8 cellular contexts compared by ENCODE assay signal in the genomic region with DNA sequence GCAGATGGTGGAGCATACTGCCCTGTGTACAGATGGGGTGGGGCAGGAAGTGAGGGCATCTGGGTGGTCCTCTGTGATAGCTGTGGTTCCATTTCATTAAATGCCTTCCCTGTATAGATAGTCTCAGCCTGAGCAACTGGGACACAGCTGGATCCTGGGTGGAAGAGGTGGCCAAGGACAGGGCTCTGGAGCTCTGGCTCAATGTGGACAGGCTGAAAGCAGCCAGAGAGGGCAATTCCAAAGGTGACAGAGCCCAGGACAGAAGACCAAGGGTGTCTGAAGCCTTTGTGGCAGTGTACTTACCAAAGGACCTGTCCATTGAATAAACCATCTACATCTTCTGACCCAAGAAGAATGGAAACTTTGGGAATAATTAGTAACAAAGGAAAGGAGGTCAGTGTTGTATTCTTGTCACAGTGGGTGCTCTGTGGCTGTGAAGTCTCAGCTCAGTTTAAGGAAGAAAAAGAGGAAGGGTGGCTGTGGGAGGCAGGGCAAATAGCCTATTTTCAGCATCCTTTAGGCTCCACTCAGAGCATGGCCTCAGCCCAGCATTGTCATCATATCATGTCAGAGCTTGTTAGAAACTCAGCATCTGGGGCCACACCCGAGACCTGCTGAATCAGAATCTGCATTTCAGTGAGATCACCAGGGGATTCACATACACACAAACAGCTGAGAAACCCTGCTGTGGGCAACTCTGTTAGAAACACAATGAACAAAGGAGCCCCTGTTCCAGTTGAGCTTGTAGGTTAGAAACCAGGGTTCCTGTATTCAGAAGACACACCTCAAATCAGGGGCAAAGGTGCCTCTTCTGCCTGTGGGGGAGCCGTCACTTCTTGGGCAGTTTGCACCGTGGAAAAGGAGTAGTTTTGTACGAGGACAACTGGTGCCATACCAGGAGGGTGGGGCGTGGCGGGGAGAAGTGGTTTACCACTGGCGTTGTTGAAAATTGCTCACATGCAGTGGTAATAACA.
DNase-seq lines count a peak whose midpoint lies in the region; ATAC-seq and FAIRE-seq lines count a peak whose summit lies in the region.

No MANE protein-coding gene starts in this region.

- no peaks in the 10 kb centered on the region for H3K9me3 ChIP-seq in CD4-positive, alpha-beta memory T cell (ENCODE audit: control insufficient read depth in 1 of 2, low read length in 2 of 2)
- no peaks in the 10 kb centered on the region for H3K9me3 ChIP-seq in iPS-20b (ENCODE audit: insufficient read depth, low read depth, low read length)

- peak overlapping the region; percentile 90 to 99 (median 95) for H3K27ac Mint-ChIP-seq in CD4-positive, alpha-beta memory T cell

- H3K36me3 ChIP-seq in CD4-positive, alpha-beta memory T cell (ENCODE audit: insufficient read depth, low read length), result no peaks in the 10 kb centered on the region
- H3K36me3 ChIP-seq in iPS-20b (ENCODE audit: insufficient read depth, low read depth, low read length), result peaks cover 27% of the 10 kb centered on the region

- peak; percentile 60 to 82 (median 69) for DNase-seq in CD4-positive, alpha-beta memory T cell
- DNase-seq in KBM-7 (peak; percentile 5), urothelium cell line (ENCODE audit: low spot score) (no peak)
- peak; percentile 62 for DNase-seq in activated CD8-positive, alpha-beta memory T cell treated with anti-CD3 and anti-CD28 coated beads, Interleukin-2, amount 50 U/mL, for 4 hours
- DNase-seq in stimulated activated CD8-positive, alpha-beta memory T cell treated with anti-CD3 and anti-CD28 coated beads, Interleukin-12 subunit alpha, Interleukin-12 subunit beta, amount 100 ng/mL, for 4 hours (ENCODE audit: low read depth), result peak; percentile 44

- peak overlapping the region in 7 of 8 donors; percentile 33 to 79 (median 68) for H3K4me3 Mint-ChIP-seq in CD4-positive, alpha-beta memory T cell

- peaks cover 27 to 45% of the 10 kb centered on the region in 2 donors for H3K36me3 Mint-ChIP-seq in CD4-positive, alpha-beta memory T cell

- no peak overlapping the region for H3K9ac ChIP-seq in iPS-20b (ENCODE audit: low read depth, low read length)

- POLR2A ChIA-PET in CD4-positive, alpha-beta memory T cell (lab: Charles Lee; ENCODE audit: partially characterized antibody), result interaction anchor here (0.6 to 1.7 kb wide), 6 partner anchors 9 to 51 kb away, joined by 3 to 6 read pairs (median 4); no protein-coding TSS in a partner anchor

- CTCF ChIA-PET in CD4-positive, alpha-beta memory T cell (lab: Charles Lee; ENCODE audit: partially characterized antibody), result interaction anchor here (1.0 to 2.2 kb wide), 6 partner anchors 9 to 601 kb away, joined by 3 to 7 read pairs (median 4); no protein-coding TSS in a partner anchor

- H3K4me1 ChIP-seq in CD4-positive, alpha-beta memory T cell (ENCODE audit: insufficient read depth, low read length), result peaks cover 60% of the 10 kb centered on the region
- H3K4me1 ChIP-seq in iPS-20b (ENCODE audit: insufficient read depth, low read length), result peaks cover 36% of the 10 kb centered on the region

- peak overlapping the region; percentile 36 for H3K27ac ChIP-seq in CD4-positive, alpha-beta memory T cell (ENCODE audit: low read depth, low read length)
- no peak overlapping the region for H3K27ac ChIP-seq in iPS-20b (ENCODE audit: low read length)

- in situ Hi-C loops in KBM-7 (cut with MboI; ENCODE audit: low pct_unique_long_range_greater_than_20kb, low sequenced_read_pairs), result no loop called here

- intact Hi-C loops in CD4-positive, alpha-beta memory T cell (cut with micrococcal nuclease), result no loop called here

- H3K27me3 ChIP-seq in CD4-positive, alpha-beta memory T cell (ENCODE audit: insufficient read depth, low read length), result no peaks in the 10 kb centered on the region
- H3K27me3 ChIP-seq in iPS-20b (ENCODE audit: insufficient read depth, low read length), result peaks cover 49% of the 10 kb centered on the region

- no peak overlapping the region for H3K4me3 ChIP-seq in CD4-positive, alpha-beta memory T cell (ENCODE audit: low read length in 2 of 2)
- 0 out of 2 replicates have a peak overlapping the region, but pooled peaks have one; percentile 4 for H3K4me3 ChIP-seq in iPS-20b (ENCODE audit: low read length)

- ATAC-seq in GM21423 (IDR thresholded peaks at IDR 0.05; ENCODE audit: unreplicated experiment) (peak; percentile 39), HG03571 (IDR thresholded peaks at IDR 0.05; ENCODE audit: unreplicated experiment) (no peak)

- peaks cover 0 to 3% of the 10 kb centered on the region in 2 donors for H3K27me3 Mint-ChIP-seq in CD4-positive, alpha-beta memory T cell

- no peak for FAIRE-seq in urothelium cell line (lab: Jason Lieb, UNC)

- H3K4me1 Mint-ChIP-seq in CD4-positive, alpha-beta memory T cell, result peaks cover 45 to 62% (median 52%) of the 10 kb centered on the region in 4 donors

- peaks cover 0 to 8% (median 0%) of the 10 kb centered on the region in 8 donors for H3K9me3 Mint-ChIP-seq in CD4-positive, alpha-beta memory T cell
